In genomic region chr2:157813477-157813876, GRCh38 we compare ENCODE assay signal across 21 cellular contexts.
DNase-seq lines count a peak whose midpoint lies in the region; ATAC-seq, FAIRE-seq and TF ChIP-seq lines count a peak whose summit lies in the region.
"Had no signal": no experiment of that assay in that cellular context is flagged by ENCODE, and none has a peak within 500 bp of the region (broad histone marks: within the 10 kb centered on the region; RNA-seq: fewer than 3 reads in every experiment).

No MANE protein-coding gene starts in this region.

- H3K36me3 Mint-ChIP-seq in CD8-positive, alpha-beta T cell, result peaks cover 41% of the 10 kb centered on the region

- H3K4me1 Mint-ChIP-seq in CD8-positive, alpha-beta T cell (ENCODE audit: low read depth), result peaks cover 5% of the 10 kb centered on the region

- H2AK5ac ChIP-seq in neuronal stem cell (ENCODE audit: low read depth, low read length), result no peak overlapping the region

- in situ Hi-C loops in Caki2 (cut with HindIII; ENCODE audit: low pct_unique_long_range_greater_than_20kb, low sequenced_read_pairs) (no loop called here), HepG2 (cut with HindIII; ENCODE audit: extremely low pct_ligation_motif_present, low pct_unique_long_range_greater_than_20kb) (no loop called here)

- DNase-seq in Caki2 (ENCODE audit: low read depth) (peak; percentile 38), dermis blood vessel endothelial cell (peak; percentile 11), HepG2 (ENCODE audit: low spot score) (no peak), neuronal stem cell (ENCODE audit: low spot score) (no peak), kidney glomerular epithelial cell (lab: John Stamatoyannopoulos, UW) (no peak), epidermal melanocyte (ENCODE audit: insufficient read length, low spot score) (no peak)
- no peak for DNase-seq in activated effector memory CD4-positive, alpha-beta T cell treated with Interleukin-2 at 50 U/mL for 16 hours
- DNase-seq in CD8-positive, alpha-beta T cell, result no peak
- DNase-seq: AML-193; Calu3; CD4-positive, alpha-beta T cell; DMS53; DND-41; EL; GM23248; HCEC 1CT had no signal

- no peak overlapping the region for H4K91ac ChIP-seq in neuronal stem cell (ENCODE audit: low read depth, low read length, poor library complexity)

- TF ChIP-seq RAD21 in HepG2 (CRISPR knock-in tag; IDR thresholded peaks at IDR 0.05), result no peak

- TF ChIP-seq EP300 in HepG2 (IDR thresholded peaks at IDR 0.05; ENCODE audit: low read depth in 2 of 2, low read length in 2 of 2), result no peak
- no peak for TF ChIP-seq EP300 in HepG2 (CRISPR knock-in tag; IDR thresholded peaks at IDR 0.05; ENCODE audit: borderline replicate concordance)

- H3K9me3 ChIP-seq in HepG2 (ENCODE audit: low read length) (no peaks in the 10 kb centered on the region), neuronal stem cell (replicated peaks in 1 of 2; ENCODE audit: control insufficient read depth in 2 of 2, insufficient read depth in 1 of 2, low read depth in 1 of 2, low read length in 2 of 2) (no peaks in the 10 kb centered on the region)
- H3K9me3 ChIP-seq in CD8-positive, alpha-beta T cell (ENCODE audit: low read length), result no peaks in the 10 kb centered on the region
- H3K9me3 ChIP-seq: A549 had no signal

- H3K27ac Mint-ChIP-seq in CD8-positive, alpha-beta T cell, result no peak overlapping the region
- H3K27ac Mint-ChIP-seq: CD4-positive, alpha-beta T cell had no signal

- H3K18ac ChIP-seq in neuronal stem cell (ENCODE audit: low read length), result no peak overlapping the region

- H4K20me1 ChIP-seq in HepG2 (ENCODE audit: insufficient read depth, low read length), result no peaks in the 10 kb centered on the region

- no peak overlapping the region for H2BK120ac ChIP-seq in neuronal stem cell (ENCODE audit: low read depth, low read length)

- TF ChIP-seq CTCF in HepG2 (CRISPR knock-in tag; IDR thresholded peaks at IDR 0.05), result no peak
- no peak for TF ChIP-seq CTCF in CD8-positive, alpha-beta T cell (IDR thresholded peaks at IDR 0.05)

- no peak overlapping the region for H3K4ac ChIP-seq in neuronal stem cell (ENCODE audit: low read length)

- peak overlapping the region; percentile 47 for H3K14ac ChIP-seq in neuronal stem cell (ENCODE audit: low read length)

- POLR2A ChIA-PET in HepG2 (lab: Yijun Ruan, JAX), result no interaction called here
- POLR2A ChIA-PET in CD8-positive, alpha-beta T cell (lab: Charles Lee), result no interaction called here

- no peak overlapping the region for H3K4me3 Mint-ChIP-seq in CD8-positive, alpha-beta T cell
- H3K4me3 Mint-ChIP-seq: CD4-positive, alpha-beta T cell had no signal

- CTCF ChIA-PET in HepG2 (lab: Yijun Ruan, JAX; ENCODE audit: low intra/inter-chr PET ratio, low total read pairs), result no interaction called here
- CTCF ChIA-PET in CD8-positive, alpha-beta T cell (lab: Charles Lee), result no interaction called here

- peaks cover 9% of the 10 kb centered on the region for H3K4me1 ChIP-seq in HepG2 (ENCODE audit: insufficient read depth, low read length)
- no peaks in the 10 kb centered on the region for H3K4me1 ChIP-seq in neuronal stem cell (ENCODE audit: control insufficient read depth in 2 of 2, insufficient read depth in 1 of 2, low read depth in 1 of 2, low read length in 2 of 2)
- H3K4me1 ChIP-seq in CD8-positive, alpha-beta T cell (ENCODE audit: insufficient read depth, low read length), result no peaks in the 10 kb centered on the region
- H3K4me1 ChIP-seq: A549 had no signal

- peak; percentile 54; the same call in 1 of the 3 replicates for ATAC-seq in HepG2
- no peak for ATAC-seq in CD8-positive, alpha-beta T cell
- ATAC-seq: A549, GM12878 had no signal

- H2BK5ac ChIP-seq in neuronal stem cell (ENCODE audit: low read length), result no peak overlapping the region

- intact Hi-C loops in HepG2 (cut with micrococcal nuclease; ENCODE audit: unreplicated experiment), result no loop called here
- intact Hi-C loops in CD8-positive, alpha-beta T cell (cut with DNase I, micrococcal nuclease), result no loop called here

- WGBS in HepG2 (ENCODE audit: low lambda C conversion rate), result 68% methylated on average over 1 of the region's 1 CpG
- no CpG with 5 or more reads among the region's 1 CpG for WGBS in neuronal stem cell (ENCODE audit: extremely low coverage in 2 of 2, insufficient read length in 2 of 2, insufficient replicate concordance in 1 of 2), 2 donors

- H3K27ac ChIP-seq in HepG2 (ENCODE audit: extremely low read length, insufficient read depth, low read length), result no peak overlapping the region
- no peak overlapping the region for H3K27ac ChIP-seq in neuronal stem cell (replicated peaks; ENCODE audit: low read length)
- H3K27ac ChIP-seq in CD8-positive, alpha-beta T cell (ENCODE audit: low read depth, low read length), result no peak overlapping the region
- H3K27ac ChIP-seq: 22Rv1, A549, C4-2B, GM23248 had no signal

- H4K8ac ChIP-seq in neuronal stem cell (ENCODE audit: low read depth, low read length), result no peak overlapping the region

- H3K36me3 ChIP-seq in HepG2 (replicated peaks in 1 of 2; ENCODE audit: control insufficient read depth in 1 of 2, insufficient read depth in 2 of 2, low read length in 2 of 2), result no peaks in the 10 kb centered on the region; a peak in 1 of 5 replicates
- peaks cover 0 to 16% of the 10 kb centered on the region in 2 donors for H3K36me3 ChIP-seq in neuronal stem cell (replicated peaks in 1 of 2; ENCODE audit: control insufficient read depth in 2 of 2, insufficient read depth in 2 of 2, low read length in 2 of 2)
- no peaks in the 10 kb centered on the region for H3K36me3 ChIP-seq in CD8-positive, alpha-beta T cell (ENCODE audit: insufficient read depth, low read length)

- no peaks in the 10 kb centered on the region for H3K79me1 ChIP-seq in neuronal stem cell (ENCODE audit: low read depth, low read length)

- peak; percentile 59 for FAIRE-seq in HepG2 (lab: Jason Lieb, UNC)
- FAIRE-seq: A549, GM12878, H54 had no signal

- H3K4me3 ChIP-seq in HepG2 (replicated peaks in 1 of 3; ENCODE audit: insufficient read depth in 1 of 3, low read depth in 2 of 3, low read length in 3 of 3) (no peak overlapping the region), neuronal stem cell (ENCODE audit: low read length in 2 of 2) (no peak overlapping the region)
- H3K4me3 ChIP-seq in CD8-positive, alpha-beta T cell (ENCODE audit: low read depth, low read length), result no peak overlapping the region
- H3K4me3 ChIP-seq: A549, GM12878, GM23248 had no signal

- no peaks in the 10 kb centered on the region for H3K9me3 Mint-ChIP-seq in CD8-positive, alpha-beta T cell
- H3K9me3 Mint-ChIP-seq: CD4-positive, alpha-beta T cell had no signal

- no peaks in the 10 kb centered on the region for H3K79me2 ChIP-seq in HepG2 (ENCODE audit: insufficient read depth, low read length)

- no peaks in the 10 kb centered on the region for H3K27me3 Mint-ChIP-seq in CD8-positive, alpha-beta T cell (ENCODE audit: low read depth)
- H3K27me3 Mint-ChIP-seq: CD4-positive, alpha-beta T cell had no signal

- H2AFZ ChIP-seq in HepG2 (ENCODE audit: low read length), result no peak overlapping the region
- H2AFZ ChIP-seq in neuronal stem cell (ENCODE audit: low read length), result no peak overlapping the region
- H2AFZ ChIP-seq: GM23248 had no signal

- BruUV-seq in HepG2 (replicated peaks; lab: Mats Ljungman, UMichigan), result no TSS peak

- no peak overlapping the region for H3K9ac ChIP-seq in HepG2 (ENCODE audit: insufficient read depth, low read depth, low read length)
- no peak overlapping the region for H3K9ac ChIP-seq in neuronal stem cell (ENCODE audit: low read depth, low read length, poor library complexity)
- H3K9ac ChIP-seq: GM23248 had no signal

- H3K4me2 ChIP-seq in HepG2 (ENCODE audit: low read depth, low read length), result no peak overlapping the region
- no peak overlapping the region for H3K4me2 ChIP-seq in neuronal stem cell (ENCODE audit: insufficient read depth, low read length, poor library complexity, severe bottlenecking)
- H3K4me2 ChIP-seq: A549 had no signal

- no peak overlapping the region for H2BK12ac ChIP-seq in neuronal stem cell (ENCODE audit: low read length)

- no peak overlapping the region for H2BK15ac ChIP-seq in neuronal stem cell (ENCODE audit: low read length)

- no peaks in the 10 kb centered on the region for H3K27me3 ChIP-seq in HepG2 (ENCODE audit: control insufficient read depth in 1 of 2, insufficient read depth in 2 of 2, low read length in 2 of 2)
- no peaks in the 10 kb centered on the region for H3K27me3 ChIP-seq in neuronal stem cell (ENCODE audit: control insufficient read depth in 3 of 3, insufficient read depth in 3 of 3, low read depth in 1 of 3, low read length in 3 of 3)
- no peaks in the 10 kb centered on the region for H3K27me3 ChIP-seq in CD8-positive, alpha-beta T cell (ENCODE audit: insufficient read depth, low read length)

- no peak for TF ChIP-seq POLR2A in HepG2 (IDR thresholded peaks at IDR 0.05; ENCODE audit: insufficient read depth in 1 of 2, low read depth in 2 of 2, low read length in 2 of 2)

- no peak overlapping the region for H3K23ac ChIP-seq in neuronal stem cell (ENCODE audit: low read depth, low read length, poor library complexity)

TF ChIP-seq in HepG2, 621 proteins besides CTCF, POLR2A, EP300 and RAD21 (continues in another document):
- TF ChIP-seq ZNF639 (CRISPR knock-in tag; conservative IDR thresholded peaks at IDR 0.05) (no peak), TARDBP (CRISPR knock-in tag; IDR thresholded peaks at IDR 0.05) (no peak), REL (CRISPR knock-in tag; conservative IDR thresholded peaks at IDR 0.05) (no peak)

Comparison
In these comparisons a context has a peak if more than half of its experiments do, and no peak if none do; other contexts are left out.
1. DNase-seq: peak in Caki2 (single experiment) and dermis blood vessel endothelial cell (single experiment); none in HepG2 (single experiment), neuronal stem cell (single experiment), kidney glomerular epithelial cell (single experiment), activated effector memory CD4-positive, alpha-beta T cell treated with Interleukin-2 at 50 U/mL for 16 hours (single experiment), epidermal melanocyte (single experiment) and CD8-positive, alpha-beta T cell (0 of 7).